ENCODE assay signal across 8 cellular contexts in genomic region chr1:200971955-200972711, GRCh38. TPM values are rescaled to one million over a fixed set of nuclear protein-coding genes. Genes with fewer than 3 reads are reported as not detected.
DNase-seq lines count a peak whose midpoint lies in the region; ATAC-seq and TF ChIP-seq lines count a peak whose summit lies in the region.

No MANE protein-coding gene starts in this region.

- no peak overlapping the region for H3K9ac ChIP-seq in NT2/D1 (ENCODE audit: insufficient read length, low read depth)
- no peak overlapping the region for H3K9ac ChIP-seq in neuronal stem cell (ENCODE audit: low read depth, low read length, poor library complexity)

- no peak overlapping the region for H3K4ac ChIP-seq in neuronal stem cell (ENCODE audit: low read length)

- no peak overlapping the region for H3K4me2 ChIP-seq in neuronal stem cell (ENCODE audit: insufficient read depth, low read length, poor library complexity, severe bottlenecking)

- no peaks in the 10 kb centered on the region for H3K9me3 ChIP-seq in NT2/D1 (ENCODE audit: insufficient read depth, low read length)
- H3K9me3 ChIP-seq in neuronal stem cell (replicated peaks in 1 of 2; ENCODE audit: control insufficient read depth in 2 of 2, insufficient read depth in 1 of 2, low read depth in 1 of 2, low read length in 2 of 2) = no peaks in the 10 kb centered on the region

- peak overlapping the region; percentile 35 for H2BK120ac ChIP-seq in neuronal stem cell (ENCODE audit: low read depth, low read length)

- peak; percentile 59 for DNase-seq in Ammon's horn (ENCODE audit: low spot score)
- peak; percentile 83 for DNase-seq in GOT3 (lab: John Stamatoyannopoulos, UW)
- peak; percentile 52 for DNase-seq in NT2/D1 (ENCODE audit: low read depth, low spot score)
- peak; percentile 41 for DNase-seq in activated T-cell treated with anti-CD3 and anti-CD28 coated beads for 48 hours (ENCODE audit: low read depth)
- peak; percentile 46 for DNase-seq in fibroblast of mammary gland (ENCODE audit: low read depth)
- DNase-seq in neuronal stem cell (ENCODE audit: low spot score) = peak; percentile 71
- DNase-seq in substantia nigra (lab: John Stamatoyannopoulos, UW) = peak in 41 of 49 donors; percentile 17 to 72 (median 50)

- peak overlapping the region; percentile 96 for H2BK15ac ChIP-seq in neuronal stem cell (ENCODE audit: low read length)

- H3K36me3 ChIP-seq in NT2/D1 (ENCODE audit: insufficient read depth, insufficient read length, low read length) (no peaks in the 10 kb centered on the region), neuronal stem cell (replicated peaks in 1 of 2; ENCODE audit: control insufficient read depth in 2 of 2, insufficient read depth in 2 of 2, low read length in 2 of 2) (peaks cover 0 to 37% of the 10 kb centered on the region in 2 donors)

- H2AFZ ChIP-seq in neuronal stem cell (ENCODE audit: low read length) = no peak overlapping the region

- WGBS in neuronal stem cell (ENCODE audit: extremely low coverage in 2 of 2, insufficient read length in 2 of 2, insufficient replicate concordance in 1 of 2), 2 donors = no CpG with 5 or more reads among the region's 34 CpGs

- peaks cover 19% of the 10 kb centered on the region for H3K4me1 ChIP-seq in NT2/D1 (ENCODE audit: insufficient read depth, insufficient read length)
- peaks cover 0 to 6% of the 10 kb centered on the region in 2 donors for H3K4me1 ChIP-seq in neuronal stem cell (ENCODE audit: control insufficient read depth in 2 of 2, insufficient read depth in 1 of 2, low read depth in 1 of 2, low read length in 2 of 2)

- no peak overlapping the region for H3K23ac ChIP-seq in neuronal stem cell (ENCODE audit: low read depth, low read length, poor library complexity)

- H4K91ac ChIP-seq in neuronal stem cell (ENCODE audit: low read depth, low read length, poor library complexity) = no peak overlapping the region

- no peaks in the 10 kb centered on the region for H3K79me1 ChIP-seq in neuronal stem cell (ENCODE audit: low read depth, low read length)

- H3K4me3 ChIP-seq in NT2/D1 (ENCODE audit: insufficient read length, low read depth) (no peak overlapping the region), fibroblast of mammary gland (ENCODE audit: control insufficient read depth, low read depth, low read length) (no peak overlapping the region), neuronal stem cell (ENCODE audit: low read length in 2 of 2) (no peak overlapping the region)

- H4K8ac ChIP-seq in neuronal stem cell (ENCODE audit: low read depth, low read length) = peak overlapping the region; percentile 29

- H3K14ac ChIP-seq in neuronal stem cell (ENCODE audit: low read length) = peak overlapping the region; percentile 56

- H2BK5ac ChIP-seq in neuronal stem cell (ENCODE audit: low read length) = peak overlapping the region; percentile 75

- peak; percentile 58 for TF ChIP-seq CTCF in fibroblast of mammary gland (conservative IDR thresholded peaks at IDR 0.05; ENCODE audit: control insufficient read depth, insufficient read depth, low read depth, low read length)

- H3K27me3 ChIP-seq in NT2/D1 (ENCODE audit: insufficient read depth, insufficient read length) = no peaks in the 10 kb centered on the region
- H3K27me3 ChIP-seq in neuronal stem cell (ENCODE audit: control insufficient read depth in 3 of 3, insufficient read depth in 3 of 3, low read depth in 1 of 3, low read length in 3 of 3) = no peaks in the 10 kb centered on the region

- no peak for ATAC-seq in GM18502 (IDR thresholded peaks at IDR 0.05; ENCODE audit: poor library complexity, unreplicated experiment)

- H2AK5ac ChIP-seq in neuronal stem cell (ENCODE audit: low read depth, low read length) = peak overlapping the region; percentile 96

- H3K27ac ChIP-seq in neuronal stem cell (replicated peaks; ENCODE audit: low read length) (no peak overlapping the region), substantia nigra (ENCODE audit: low read depth, low read length, poor library complexity, severe bottlenecking) (no peak overlapping the region)

- peak overlapping the region; percentile 93 for H3K18ac ChIP-seq in neuronal stem cell (ENCODE audit: low read length)

- peak overlapping the region; percentile 58 for H2BK12ac ChIP-seq in neuronal stem cell (ENCODE audit: low read length)

RNA-seq across cellular contexts. Expression of gene KIF21B, which starts 51.4 kb away (rescaled TPM):
- polyA plus RNA-seq in neuronal stem cell (2013, experiment 1 of 2) = 8.0 TPM
- 8.0 TPM for polyA plus RNA-seq in neuronal stem cell (2013, experiment 2 of 2)
